8 cellular contexts compared by ENCODE assay signal in the genomic region with DNA sequence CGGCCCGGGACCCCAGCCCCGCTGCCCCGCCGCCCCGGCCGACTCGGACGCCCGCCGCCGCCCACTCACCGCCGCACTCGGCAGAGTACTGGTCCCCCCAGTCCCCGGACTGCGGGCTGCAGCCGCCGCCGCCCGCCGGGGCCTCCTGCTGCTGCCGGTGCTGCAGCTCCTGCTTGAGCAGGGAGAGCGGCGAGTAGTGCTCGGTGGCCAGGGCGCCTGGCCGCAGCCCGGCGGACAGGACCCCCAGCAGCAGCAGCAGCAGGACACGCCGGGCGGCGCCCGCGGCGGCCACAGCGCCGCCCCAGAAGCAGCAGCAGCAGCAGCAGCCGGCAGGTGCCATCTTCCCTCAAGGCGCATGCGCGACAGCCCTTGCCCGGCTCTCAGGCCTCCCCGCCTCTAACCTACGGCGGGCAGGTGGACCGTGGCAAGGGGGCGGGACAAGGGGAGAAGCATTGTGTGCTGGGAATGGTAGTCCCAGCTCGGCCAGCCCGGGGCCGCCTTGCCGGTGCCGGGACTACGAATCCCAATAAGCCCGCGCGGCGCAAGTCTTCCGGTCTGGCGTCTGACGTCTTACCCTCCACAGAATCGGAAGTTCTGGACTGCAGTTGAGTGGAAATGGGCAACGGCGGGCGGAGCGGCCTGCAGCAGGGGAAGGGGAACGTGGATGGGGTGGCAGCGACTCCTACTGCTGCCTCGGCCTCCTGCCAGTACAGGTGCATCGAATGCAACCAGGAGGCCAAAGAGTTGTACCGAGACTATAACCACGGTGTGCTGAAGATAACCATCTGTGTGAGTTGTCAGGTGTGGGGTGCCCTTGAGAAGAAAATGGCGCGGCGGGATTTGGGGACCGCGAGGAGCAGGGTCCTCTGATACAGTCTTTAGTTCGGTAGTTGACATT. TPM values are rescaled to one million over a fixed set of nuclear protein-coding genes. Genes with fewer than 3 reads are reported as not detected.
DNase-seq lines count a peak whose midpoint lies in the region; ATAC-seq, FAIRE-seq and TF ChIP-seq lines count a peak whose summit lies in the region.

A gene (plus strand): TSS at position 604 of the 898 bp plus-strand sequence. CDS start 12 bp downstream, at position 616.
A gene with protein sequence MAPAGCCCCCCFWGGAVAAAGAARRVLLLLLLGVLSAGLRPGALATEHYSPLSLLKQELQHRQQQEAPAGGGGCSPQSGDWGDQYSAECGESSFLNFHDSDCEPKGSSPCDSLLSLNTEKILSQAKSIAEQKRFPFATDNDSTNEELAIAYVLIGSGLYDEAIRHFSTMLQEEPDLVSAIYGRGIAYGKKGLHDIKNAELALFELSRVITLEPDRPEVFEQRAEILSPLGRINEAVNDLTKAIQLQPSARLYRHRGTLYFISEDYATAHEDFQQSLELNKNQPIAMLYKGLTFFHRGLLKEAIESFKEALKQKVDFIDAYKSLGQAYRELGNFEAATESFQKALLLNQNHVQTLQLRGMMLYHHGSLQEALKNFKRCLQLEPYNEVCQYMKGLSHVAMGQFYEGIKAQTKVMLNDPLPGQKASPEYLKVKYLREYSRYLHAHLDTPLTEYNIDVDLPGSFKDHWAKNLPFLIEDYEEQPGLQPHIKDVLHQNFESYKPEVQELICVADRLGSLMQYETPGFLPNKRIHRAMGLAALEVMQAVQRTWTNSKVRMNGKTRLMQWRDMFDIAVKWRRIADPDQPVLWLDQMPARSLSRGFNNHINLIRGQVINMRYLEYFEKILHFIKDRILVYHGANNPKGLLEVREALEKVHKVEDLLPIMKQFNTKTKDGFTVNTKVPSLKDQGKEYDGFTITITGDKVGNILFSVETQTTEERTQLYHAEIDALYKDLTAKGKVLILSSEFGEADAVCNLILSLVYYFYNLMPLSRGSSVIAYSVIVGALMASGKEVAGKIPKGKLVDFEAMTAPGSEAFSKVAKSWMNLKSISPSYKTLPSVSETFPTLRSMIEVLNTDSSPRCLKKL (minus strand): TSS at position 371 of the 898 bp plus-strand sequence. CDS start 31 bp downstream, at position 340.

- H3K4me2 ChIP-seq in BLaER1: peak within 1 kb of the TSS; percentile 94

- peak within 1 kb of the TSS; percentile 86 for H3K4me3 Mint-ChIP-seq in activated CD4-positive, alpha-beta T cell treated with anti-CD3 and anti-CD28 coated beads for 36 hours

- peaks cover 25% of the 10 kb centered on the region for H3K36me3 Mint-ChIP-seq in activated CD4-positive, alpha-beta T cell treated with anti-CD3 and anti-CD28 coated beads for 36 hours (ENCODE audit: low read depth)

- DNase-seq in GM19239 (ENCODE audit: insufficient read length, low spot score) (peak; percentile 94), NCI-H524 (lab: John Stamatoyannopoulos, UW) (peak; percentile 97 to 98), choroid plexus epithelial cell (ENCODE audit: low read depth) (peak; percentile 99), kidney epithelial cell (ENCODE audit: low read depth) (peak; percentile 97)
- peak; percentile 99 for DNase-seq in activated CD4-positive, alpha-beta T cell treated with anti-CD3 and anti-CD28 coated beads for 36 hours
- DNase-seq in stimulated activated CD4-positive, alpha-beta T cell treated with anti-CD3 and anti-CD28 coated beads, Interleukin-15, amount 100 ng/mL, for 48 hours (ENCODE audit: low read depth in 2 of 2): peak; percentile 98

- H3K9me3 Mint-ChIP-seq in activated CD4-positive, alpha-beta T cell treated with anti-CD3 and anti-CD28 coated beads for 36 hours (ENCODE audit: low read depth): no peaks in the 10 kb centered on the region

- no peaks in the 10 kb centered on the region for H3K9me3 ChIP-seq in BLaER1

- H3K36me3 ChIP-seq in BLaER1 (peaks cover 21% of the 10 kb centered on the region), kidney epithelial cell (ENCODE audit: control insufficient read depth, insufficient read depth, low read length) (no peaks in the 10 kb centered on the region)

- FAIRE-seq in GM19239 (lab: Jason Lieb, UNC): peak; percentile 94

- H3K27me3 ChIP-seq in BLaER1: no peaks in the 10 kb centered on the region
- H3K27me3 ChIP-seq in kidney epithelial cell (ENCODE audit: control insufficient read depth, insufficient read depth, low read length): no peaks in the 10 kb centered on the region

- intact Hi-C loops in activated CD4-positive, alpha-beta T cell treated with anti-CD3 and anti-CD28 coated beads for 36 hours (cut with DNase I, micrococcal nuclease): loop anchor here (1.0 to 10.0 kb wide), 18 partner anchors 60 to 1636 kb away; a partner anchor contains a TSS

- peaks cover 32% of the 10 kb centered on the region for H3K4me1 Mint-ChIP-seq in activated CD4-positive, alpha-beta T cell treated with anti-CD3 and anti-CD28 coated beads for 36 hours

- H3K27ac ChIP-seq in BLaER1: peak within 1 kb of the TSS; percentile 80

- CTCF ChIA-PET in activated CD4-positive, alpha-beta T cell treated with anti-CD3 and anti-CD28 coated beads for 36 hours (lab: Charles Lee): interaction anchor here (0.6 to 1.5 kb wide), 5 partner anchors 8 to 345 kb away, joined by 3 to 6 read pairs (median 3); no protein-coding TSS in a partner anchor

- TF ChIP-seq CTCF in choroid plexus epithelial cell (conservative IDR thresholded peaks at IDR 0.05; ENCODE audit: low read depth, low read length) (peak; percentile 15), kidney epithelial cell (IDR thresholded peaks at IDR 0.05; ENCODE audit: insufficient read depth, low read length, poor library complexity, severe bottlenecking) (peak; percentile 49)

- peak; percentile 88 for ATAC-seq in HG03457 (IDR thresholded peaks at IDR 0.05; ENCODE audit: unreplicated experiment)
- ATAC-seq in activated CD4-positive, alpha-beta T cell treated with anti-CD3 and anti-CD28 coated beads for 36 hours: peak; percentile 97

- H3K4me3 ChIP-seq in BLaER1: peak within 1 kb of the TSS; percentile 87
- H3K4me3 ChIP-seq in choroid plexus epithelial cell (ENCODE audit: low read depth, low read length): peak within 1 kb of the TSS; percentile 90
- H3K4me3 ChIP-seq in kidney epithelial cell (ENCODE audit: low read depth, low read length): peak within 1 kb of the TSS; percentile 59

- H3K27ac Mint-ChIP-seq in activated CD4-positive, alpha-beta T cell treated with anti-CD3 and anti-CD28 coated beads for 36 hours: peak within 1 kb of the TSS; percentile 98

- H3K4me1 ChIP-seq in BLaER1: peaks cover 42% of the 10 kb centered on the region

- H3K9ac ChIP-seq in BLaER1: peak within 1 kb of the TSS; percentile 84

- POLR2A ChIA-PET in activated CD4-positive, alpha-beta T cell treated with anti-CD3 and anti-CD28 coated beads for 36 hours (lab: Charles Lee): interaction anchor here (1.0 kb wide), 1 partner anchor 10 kb away, joined by 3 read pairs; no protein-coding TSS in a partner anchor

- no peaks in the 10 kb centered on the region for H4K20me1 ChIP-seq in BLaER1

- H3K27me3 Mint-ChIP-seq in activated CD4-positive, alpha-beta T cell treated with anti-CD3 and anti-CD28 coated beads for 36 hours: no peaks in the 10 kb centered on the region

RNA-seq across cellular contexts. Expression of the first gene that starts in this region (rescaled TPM):
- 10 to 100 TPM; 16.2 to 16.9 TPM for total RNA-seq in activated CD4-positive, alpha-beta T cell treated with anti-CD3 and anti-CD28 coated beads for 36 hours
- total RNA-seq in kidney epithelial cell: 12.0 and 13.9 TPM in 2 replicates

RNA-seq across cellular contexts. Expression of the second gene that starts in this region (rescaled TPM):
- total RNA-seq in activated CD4-positive, alpha-beta T cell treated with anti-CD3 and anti-CD28 coated beads for 36 hours: 10 to 100 TPM; 13.6 to 16.2 TPM
- total RNA-seq in kidney epithelial cell: 8.3 and 16.4 TPM in 2 replicates

Comparison
In these comparisons a context has a peak if more than half of its experiments do, and no peak if none do; other contexts are left out.
1. Peak in every context shown above with its lines: DNase-seq, ATAC-seq, H3K4me3 ChIP-seq and H3K27ac ChIP-seq.